ENCODE assay signal across 16 cellular contexts in genomic region chr12:54030889-54031860, GRCh38. TPM values are rescaled to one million over a fixed set of nuclear protein-coding genes. Genes with fewer than 3 reads are reported as not detected.
DNase-seq lines count a peak whose midpoint lies in the region; ATAC-seq and TF ChIP-seq lines count a peak whose summit lies in the region.
"Had no signal": no experiment of that assay in that cellular context is flagged by ENCODE, and none has a peak within 500 bp of the region (broad histone marks: within the 10 kb centered on the region; RNA-seq: fewer than 3 reads in every experiment).

No MANE protein-coding gene starts in this region.

- H3K27me3 ChIP-seq in right cardiac atrium (ENCODE audit: control insufficient read depth, insufficient read depth) (no peaks in the 10 kb centered on the region), WERI-Rb-1 (ENCODE audit: insufficient read depth, low read depth, severe bottlenecking) (no peaks in the 10 kb centered on the region)
- H3K27me3 ChIP-seq: MG63 had no signal

- no peaks in the 10 kb centered on the region; the same call in 1 of the 2 replicates for H3K36me3 ChIP-seq in WERI-Rb-1

- ATAC-seq in right cardiac atrium (peak in 1 of 2 donors; percentile 20), left ventricle myocardium superior (no peak)

- H3K9me3 Mint-ChIP-seq in neural crest cell, result no peaks in the 10 kb centered on the region
- no peaks in the 10 kb centered on the region for H3K9me3 Mint-ChIP-seq in activated naive CD8-positive, alpha-beta T cell treated with anti-CD3 and anti-CD28 coated beads for 36 hours

- peak overlapping the region; percentile 88 for H3K4me3 Mint-ChIP-seq in neural crest cell
- no peak overlapping the region for H3K4me3 Mint-ChIP-seq in activated naive CD8-positive, alpha-beta T cell treated with anti-CD3 and anti-CD28 coated beads for 36 hours

- TF ChIP-seq CTCF in neural crest cell (conservative IDR thresholded peaks at IDR 0.05) (no peak), WERI-Rb-1 (IDR thresholded peaks at IDR 0.05; ENCODE audit: low read depth, low read length) (no peak)

- peaks cover 6% of the 10 kb centered on the region for H3K36me3 Mint-ChIP-seq in neural crest cell (ENCODE audit: low read depth)
- H3K36me3 Mint-ChIP-seq in activated naive CD8-positive, alpha-beta T cell treated with anti-CD3 and anti-CD28 coated beads for 36 hours, result no peaks in the 10 kb centered on the region

- H3K27ac Mint-ChIP-seq in neural crest cell (ENCODE audit: unreplicated experiment), result peak overlapping the region; percentile 89
- no peak overlapping the region for H3K27ac Mint-ChIP-seq in activated naive CD8-positive, alpha-beta T cell treated with anti-CD3 and anti-CD28 coated beads for 36 hours

- H3K4me1 ChIP-seq in right cardiac atrium (ENCODE audit: control insufficient read depth, insufficient read depth, low read length), result peaks cover 4% of the 10 kb centered on the region

- H3K4me1 Mint-ChIP-seq in neural crest cell, result peaks cover 4% of the 10 kb centered on the region
- H3K4me1 Mint-ChIP-seq in activated naive CD8-positive, alpha-beta T cell treated with anti-CD3 and anti-CD28 coated beads for 36 hours, result peaks cover 35% of the 10 kb centered on the region

- DNase-seq in right cardiac atrium, result peak in 1 of 3 donors; percentile 72
- no peak for DNase-seq in left ventricle myocardium superior
- DNase-seq in fibroblast of gingiva (ENCODE audit: low read depth), result peak; percentile 2
- DNase-seq in neural crest cell (ENCODE audit: low read depth, low spot score), result no peak
- no peak for DNase-seq in SKM-1 treated with dmso at 0.1 percent for 144 hours (lab: John Stamatoyannopoulos, UW; ENCODE audit: unreplicated experiment)
- DNase-seq in activated naive CD8-positive, alpha-beta T cell treated with anti-CD3 and anti-CD28 coated beads for 36 hours, result no peak
- DNase-seq in WERI-Rb-1, result no peak
- no peak for DNase-seq in NCI-H2227 treated with DMSO at 0.1 percent for 48 hours (lab: John Stamatoyannopoulos, UW)
- DNase-seq: anterior cingulate cortex, erythroblast, left cardiac atrium, MG63, NCI-H345 had no signal

- peaks cover 97% of the 10 kb centered on the region for H3K27me3 Mint-ChIP-seq in neural crest cell (ENCODE audit: low read depth)
- peaks cover 97% of the 10 kb centered on the region for H3K27me3 Mint-ChIP-seq in activated naive CD8-positive, alpha-beta T cell treated with anti-CD3 and anti-CD28 coated beads for 36 hours

- no peak overlapping the region for H3K27ac ChIP-seq in right cardiac atrium (ENCODE audit: low read length)
- H3K27ac ChIP-seq in WERI-Rb-1, result no peak overlapping the region

- WGBS in right cardiac atrium, result 13% methylated on average over 62 of the region's 62 CpGs

- H3K9me3 ChIP-seq in right cardiac atrium (ENCODE audit: control insufficient read depth, low read length), result no peaks in the 10 kb centered on the region
- no peaks in the 10 kb centered on the region for H3K9me3 ChIP-seq in WERI-Rb-1 (ENCODE audit: severe bottlenecking)
- H3K9me3 ChIP-seq: MG63 had no signal

- intact Hi-C loops in right cardiac atrium (cut with DNase I) (loop anchor here in 1 of 4 donors (10.0 kb wide), 1 partner anchor 164 kb away; no protein-coding TSS in a partner anchor), left ventricle myocardium superior (cut with micrococcal nuclease) (no loop called here)

- H3K4me3 ChIP-seq in right cardiac atrium (ENCODE audit: low read length) (peak overlapping the region; percentile 2), WERI-Rb-1 (ENCODE audit: low read depth, low read length) (no peak overlapping the region)
- H3K4me3 ChIP-seq: MG63 had no signal

RNA-seq across cellular contexts. Expression of gene HOXC5, which starts 1.7 kb away (rescaled TPM):
- total RNA-seq in right cardiac atrium (not detected), left ventricle myocardium superior (not detected), neural crest cell (3.5 and 3.8 TPM in 2 replicates)
- polyA plus RNA-seq in right cardiac atrium, result 0.11 TPM
- not detected for total RNA-seq in activated naive CD8-positive, alpha-beta T cell treated with anti-CD3 and anti-CD28 coated beads for 36 hours
- total RNA-seq: left cardiac atrium, pulmonary artery endothelial cell had no signal
- polyA plus RNA-seq: AG04450, thymus had no signal

RNA-seq across cellular contexts. Expression of gene HOXC6, which starts 2.9 kb away (rescaled TPM):
- total RNA-seq in right cardiac atrium (under 1 TPM in 3 of 4 donors, not detected in 1; 0.34 to 0.65 (median 0.42) TPM), left ventricle myocardium superior (0.15 TPM), neural crest cell (10.7 and 11.0 TPM in 2 replicates)
- polyA plus RNA-seq in right cardiac atrium, result 0.48 TPM
- total RNA-seq in activated naive CD8-positive, alpha-beta T cell treated with anti-CD3 and anti-CD28 coated beads for 36 hours, result not detected
- total RNA-seq: pulmonary artery endothelial cell had no signal

RNA-seq across cellular contexts. Expression of gene HOXC8, which starts 22.4 kb away (rescaled TPM):
- total RNA-seq in right cardiac atrium (not detected), left ventricle myocardium superior (not detected), neural crest cell (4.5 and 4.8 TPM in 2 replicates)
- polyA plus RNA-seq in right cardiac atrium, result not detected
- not detected for total RNA-seq in activated naive CD8-positive, alpha-beta T cell treated with anti-CD3 and anti-CD28 coated beads for 36 hours
- total RNA-seq: left cardiac atrium, pulmonary artery endothelial cell had no signal

RNA-seq across cellular contexts. Expression of gene HOXC4, which starts 22.5 kb away (rescaled TPM):
- total RNA-seq in right cardiac atrium (under 1 TPM in 3 of 4 donors, not detected in 1; 0.14 to 0.37 (median 0.33) TPM), left ventricle myocardium superior (not detected), neural crest cell (5.6 and 8.3 TPM in 2 replicates)
- polyA plus RNA-seq in right cardiac atrium, result 0.32 TPM
- total RNA-seq in activated naive CD8-positive, alpha-beta T cell treated with anti-CD3 and anti-CD28 coated beads for 36 hours, result 1 to 10 TPM in 1 of 2 experiments, under 1 TPM in 1; 0.56 to 1.0 TPM
- total RNA-seq: pulmonary artery endothelial cell had no signal
- polyA plus RNA-seq: AG04450 had no signal

RNA-seq across cellular contexts. Expression of gene HOXC9, which starts 31.2 kb away (rescaled TPM):
- under 1 TPM in 1 of 4 donors, not detected in 3; 0.15 TPM for total RNA-seq in right cardiac atrium
- not detected for polyA plus RNA-seq in right cardiac atrium
- not detected for total RNA-seq in left ventricle myocardium superior
- total RNA-seq in neural crest cell, result 5.6 and 6.3 TPM in 2 replicates
- not detected for total RNA-seq in activated naive CD8-positive, alpha-beta T cell treated with anti-CD3 and anti-CD28 coated beads for 36 hours
- total RNA-seq: left cardiac atrium, pulmonary artery endothelial cell had no signal
- polyA plus RNA-seq: AG04450 had no signal
